Comparison of ENCODE assay signal across 1 cellular context in the genomic region with DNA sequence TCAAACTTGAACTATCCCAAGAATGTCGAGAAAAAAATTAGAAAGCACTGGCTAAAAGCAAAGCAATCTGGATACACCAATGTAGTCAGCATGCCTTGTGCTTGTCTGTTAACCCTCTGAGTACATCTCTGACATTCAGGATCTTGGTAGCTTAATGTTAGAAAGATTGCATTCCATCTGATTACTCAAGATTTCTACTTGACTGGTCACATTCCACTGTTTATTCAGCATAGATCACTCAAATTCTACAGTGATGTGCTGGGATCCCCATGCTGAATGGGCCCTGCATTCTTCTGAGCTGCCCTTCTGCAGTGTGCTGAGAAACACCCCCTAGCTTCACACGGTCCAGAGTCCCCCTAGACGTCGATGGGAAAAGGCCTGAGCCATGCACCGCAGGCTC.
TF ChIP-seq lines count a peak whose summit lies in the region.

No MANE protein-coding gene starts in this region.

TF ChIP-seq in H1, 55 proteins besides CTCF, POLR2A, EP300 and RAD21 (continued from another document):
- TF ChIP-seq, protein P1, sequence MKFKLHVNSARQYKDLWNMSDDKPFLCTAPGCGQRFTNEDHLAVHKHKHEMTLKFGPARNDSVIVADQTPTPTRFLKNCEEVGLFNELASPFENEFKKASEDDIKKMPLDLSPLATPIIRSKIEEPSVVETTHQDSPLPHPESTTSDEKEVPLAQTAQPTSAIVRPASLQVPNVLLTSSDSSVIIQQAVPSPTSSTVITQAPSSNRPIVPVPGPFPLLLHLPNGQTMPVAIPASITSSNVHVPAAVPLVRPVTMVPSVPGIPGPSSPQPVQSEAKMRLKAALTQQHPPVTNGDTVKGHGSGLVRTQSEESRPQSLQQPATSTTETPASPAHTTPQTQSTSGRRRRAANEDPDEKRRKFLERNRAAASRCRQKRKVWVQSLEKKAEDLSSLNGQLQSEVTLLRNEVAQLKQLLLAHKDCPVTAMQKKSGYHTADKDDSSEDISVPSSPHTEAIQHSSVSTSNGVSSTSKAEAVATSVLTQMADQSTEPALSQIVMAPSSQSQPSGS (IDR thresholded peaks at IDR 0.05; ENCODE audit: low read length), result no peak
- TF ChIP-seq, protein P2, sequence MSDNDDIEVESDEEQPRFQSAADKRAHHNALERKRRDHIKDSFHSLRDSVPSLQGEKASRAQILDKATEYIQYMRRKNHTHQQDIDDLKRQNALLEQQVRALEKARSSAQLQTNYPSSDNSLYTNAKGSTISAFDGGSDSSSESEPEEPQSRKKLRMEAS (IDR thresholded peaks at IDR 0.05), result no peak
- TF ChIP-seq SIX5 (IDR thresholded peaks at IDR 0.05; ENCODE audit: low read depth, low read length), result no peak
